ENCODE assay signal across 8 cellular contexts in genomic region chr10:8044908-8045727, GRCh38. TPM values are rescaled to one million over a fixed set of nuclear protein-coding genes. Genes with fewer than 3 reads are reported as not detected.
DNase-seq lines count a peak whose midpoint lies in the region; ATAC-seq and TF ChIP-seq lines count a peak whose summit lies in the region.

No MANE protein-coding gene starts in this region.

- H3K9ac ChIP-seq in KMS-11 = no peak overlapping the region

- H3K4me3 Mint-ChIP-seq in Calu3 (ENCODE audit: low read depth, unreplicated experiment) = peak overlapping the region; percentile 69

- ATAC-seq in HG02852 (IDR thresholded peaks at IDR 0.05; ENCODE audit: unreplicated experiment) = no peak

- peak overlapping the region; percentile 8; the same call in 1 of the 2 replicates for H2AFZ ChIP-seq in KMS-11 (ENCODE audit: low read depth)
- peak overlapping the region; percentile 35 for H2AFZ ChIP-seq in osteoblast (ENCODE audit: low read length)

- H4K20me1 ChIP-seq in KMS-11 (ENCODE audit: insufficient read depth) (no peaks in the 10 kb centered on the region), osteoblast (ENCODE audit: insufficient read depth, low read length) (no peaks in the 10 kb centered on the region)

- CTCF ChIA-PET in Calu3 (lab: Charles Lee) = interaction anchor here (0.5 to 0.7 kb wide), 2 partner anchors 99 to 1644 kb away, joined by 3 to 5 read pairs; no protein-coding TSS in a partner anchor

- H3K9me3 ChIP-seq in ectodermal cell (ENCODE audit: control insufficient read depth, low read length) = no peaks in the 10 kb centered on the region
- H3K9me3 ChIP-seq in osteoblast (ENCODE audit: low read depth, low read length) = no peaks in the 10 kb centered on the region

- BruUV-seq in Calu3 (replicated peaks; lab: Mats Ljungman, UMichigan) = no TSS peak

- H3K4me3 ChIP-seq in KMS-11 (IDR thresholded peaks at IDR 0.05; ENCODE audit: insufficient read depth, low read depth, low read length) = no peak overlapping the region
- H3K4me3 ChIP-seq in ectodermal cell (ENCODE audit: insufficient read depth, low read depth, low read length) = peak overlapping the region; percentile 19
- peak overlapping the region; percentile 37 for H3K4me3 ChIP-seq in osteoblast (ENCODE audit: insufficient read depth, low read length)

- no peaks in the 10 kb centered on the region for H3K79me2 ChIP-seq in KMS-11 (ENCODE audit: insufficient read depth, low read depth)
- H3K79me2 ChIP-seq in osteoblast (ENCODE audit: insufficient read depth, low read length) = no peaks in the 10 kb centered on the region

- H3K4me2 ChIP-seq in KMS-11 (no peak overlapping the region), osteoblast (ENCODE audit: insufficient read depth, low read length) (peak overlapping the region; percentile 48)

- no peaks in the 10 kb centered on the region for H3K36me3 ChIP-seq in KMS-11 (ENCODE audit: insufficient read depth)
- no peaks in the 10 kb centered on the region for H3K36me3 ChIP-seq in ectodermal cell (ENCODE audit: control insufficient read depth, insufficient read depth, low read length)
- no peaks in the 10 kb centered on the region for H3K36me3 ChIP-seq in osteoblast (ENCODE audit: insufficient read depth, low read length)

- TF ChIP-seq CTCF in Calu3 (IDR thresholded peaks at IDR 0.05; ENCODE audit: unreplicated experiment) (no peak), KMS-11 (conservative IDR thresholded peaks at IDR 0.05; ENCODE audit: low read depth, low read length) (no peak), osteoblast (IDR thresholded peaks at IDR 0.05; ENCODE audit: extremely low read depth, low read depth, low read length) (no peak)

- peak overlapping the region; percentile 33 for H3K27ac Mint-ChIP-seq in Calu3 (ENCODE audit: unreplicated experiment)

- H3K9me3 Mint-ChIP-seq in Calu3 (ENCODE audit: low read depth, unreplicated experiment) = no peaks in the 10 kb centered on the region

- H3K27me3 Mint-ChIP-seq in Calu3 (ENCODE audit: unreplicated experiment) = peaks cover 89% of the 10 kb centered on the region

- intact Hi-C loops in Calu3 (cut with micrococcal nuclease; ENCODE audit: unreplicated experiment) = loop anchor here (5.0 to 10.0 kb wide), 2 partner anchors 173 to 710 kb away; no protein-coding TSS in a partner anchor

- DNase-seq in Calu3 (no peak), osteoblast (ENCODE audit: insufficient read length, low spot score, missing footprints) (peak; percentile 88), kidney glomerular epithelial cell (lab: John Stamatoyannopoulos, UW) (no peak), epidermal melanocyte (ENCODE audit: insufficient read length, low spot score) (no peak), DMS114 treated with DMSO at 0.1 percent for 48 hours (lab: John Stamatoyannopoulos, UW; ENCODE audit: unreplicated experiment) (no peak)

- H3K4me1 Mint-ChIP-seq in Calu3 (ENCODE audit: low read depth, unreplicated experiment) = peaks cover 32% of the 10 kb centered on the region

- 0 to 1% methylated on average over 32 of the region's 32 CpGs for WGBS in ectodermal cell, 2 experiments

- H3K4me1 ChIP-seq in KMS-11 (ENCODE audit: low read depth, poor library complexity, severe bottlenecking) (no peaks in the 10 kb centered on the region), ectodermal cell (ENCODE audit: control insufficient read depth, insufficient read depth, low read length) (peaks cover 46% of the 10 kb centered on the region), osteoblast (ENCODE audit: insufficient read depth, low read length) (no peaks in the 10 kb centered on the region)

- H3K27ac ChIP-seq in KMS-11 (no peak overlapping the region), ectodermal cell (ENCODE audit: insufficient read depth, low read depth, low read length, poor library complexity, severe bottlenecking) (no peak overlapping the region), osteoblast (ENCODE audit: low read depth, low read length) (no peak overlapping the region)

- peaks cover 21% of the 10 kb centered on the region for H3K36me3 Mint-ChIP-seq in Calu3 (ENCODE audit: insufficient read depth, unreplicated experiment)

- H3K27me3 ChIP-seq in KMS-11 (ENCODE audit: insufficient read depth, low read depth) (peaks cover 18% of the 10 kb centered on the region; the same call in 1 of the 2 replicates), ectodermal cell (ENCODE audit: control insufficient read depth, insufficient read depth, low read length, poor library complexity, severe bottlenecking) (peaks cover 100% of the 10 kb centered on the region), osteoblast (ENCODE audit: insufficient read depth, low read length) (peaks cover 97% of the 10 kb centered on the region)

RNA-seq across cellular contexts. Expression of gene GATA3, which starts 9.4 kb away (rescaled TPM):
- total RNA-seq in Calu3 (2022) (5.0 and 8.2 TPM in 2 replicates), osteoblast (not detected in 2 replicates)
- polyA plus RNA-seq in ectodermal cell (2013, experiment 1 of 4) = 1.8 TPM
- 1.3 TPM for polyA plus RNA-seq in ectodermal cell (2013, experiment 2 of 4)
- 1.8 TPM for polyA plus RNA-seq in ectodermal cell (2013, experiment 3 of 4)
- polyA plus RNA-seq in ectodermal cell (2013, experiment 4 of 4) = 1.3 TPM
